Comparison of ENCODE assay signal across 13 cellular contexts in the genomic region with DNA sequence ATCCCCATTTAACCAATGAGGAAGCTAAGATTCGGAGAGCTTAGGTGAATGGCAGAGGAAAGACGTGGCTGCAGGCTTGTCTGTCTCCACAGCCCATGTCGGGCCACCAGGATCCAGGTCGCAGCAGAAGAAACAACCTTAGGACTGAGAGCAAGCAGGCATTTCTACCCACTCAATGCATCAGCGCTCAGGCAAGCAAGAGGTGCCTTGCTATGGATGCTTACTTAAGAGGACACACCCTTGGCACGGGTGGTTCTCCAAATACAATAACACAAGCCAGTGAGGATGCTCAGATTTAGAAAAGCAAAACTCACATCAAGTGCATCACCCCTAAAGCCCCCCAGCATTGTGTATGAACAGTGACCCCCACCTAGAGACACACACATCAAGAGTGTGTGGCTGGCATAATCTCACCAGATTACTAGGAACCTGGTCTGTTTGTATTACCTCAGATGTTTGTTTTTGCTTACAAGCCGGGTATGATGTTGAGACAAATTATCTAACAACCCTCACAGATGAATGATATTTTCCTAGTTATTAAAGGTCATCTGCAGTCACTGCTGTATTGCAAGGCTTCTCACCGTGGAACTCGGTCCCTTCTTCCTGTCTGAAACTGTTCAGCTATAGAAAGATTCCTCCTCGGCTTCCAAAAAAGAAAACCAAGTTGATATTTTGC. TPM values are rescaled to one million over a fixed set of nuclear protein-coding genes. Genes with fewer than 3 reads are reported as not detected.
DNase-seq lines count a peak whose midpoint lies in the region; ATAC-seq, FAIRE-seq and TF ChIP-seq lines count a peak whose summit lies in the region.
"Had no signal": no experiment of that assay in that cellular context is flagged by ENCODE, and none has a peak within 500 bp of the region (broad histone marks: within the 10 kb centered on the region; RNA-seq: fewer than 3 reads in every experiment).

No MANE protein-coding gene starts in this region.

- FAIRE-seq in keratinocyte (lab: Jason Lieb, UNC): peak; percentile 55
- no peak for FAIRE-seq in GM12892 (lab: Jason Lieb, UNC)
- FAIRE-seq: colon had no signal

- peaks cover 28% of the 10 kb centered on the region for H3K4me1 ChIP-seq in Panc1 (ENCODE audit: control insufficient read depth, insufficient read depth, low read length)
- peaks cover 29% of the 10 kb centered on the region for H3K4me1 ChIP-seq in keratinocyte (ENCODE audit: control insufficient read depth, extremely low read depth, insufficient read depth, low read length)
- H3K4me1 ChIP-seq in suprapubic skin: peaks cover 13% of the 10 kb centered on the region

- peaks cover 14% of the 10 kb centered on the region for H3K4me1 Mint-ChIP-seq in WTC11
- H3K4me1 Mint-ChIP-seq: activated naive CD8-positive, alpha-beta T cell treated with anti-CD3 and anti-CD28 coated beads, Interleukin-2, amount 10 ng/mL, durations not matched to agents 7 days and 5 days had no signal

- CTCF ChIA-PET in Panc1 (lab: Charles Lee): no interaction called here
- CTCF ChIA-PET in WTC11 (lab: Charles Lee): no interaction called here

- POLR2A ChIA-PET in Panc1 (lab: Charles Lee) (no interaction called here), WTC11 (lab: Charles Lee) (no interaction called here)

- H3K4me3 ChIP-seq in Panc1 (ENCODE audit: low read depth in 2 of 2, low read length in 2 of 2) (peak overlapping the region; percentile 4 to 52), coronary artery (peak overlapping the region; percentile 19), keratinocyte (ENCODE audit: control insufficient read depth in 2 of 3, extremely low read depth in 1 of 3, insufficient read depth in 2 of 3, low read depth in 1 of 3, low read length in 3 of 3) (peak overlapping the region in 2 of 3 experiments; percentile 58 to 63), suprapubic skin (no peak overlapping the region)

- no TSS peak for BruUV-seq in Panc1 (replicated peaks; lab: Mats Ljungman, UMichigan)

- peak overlapping the region; percentile 89 for H3K4me2 ChIP-seq in keratinocyte (ENCODE audit: control insufficient read depth, extremely low read depth, insufficient read depth, low read depth, low read length)

- in situ Hi-C loops in Panc1 (cut with HindIII; ENCODE audit: low pct_unique_long_range_greater_than_20kb, low sequenced_read_pairs): no loop called here

- no peak for TF ChIP-seq CTCF in Panc1 (IDR thresholded peaks at IDR 0.05)
- TF ChIP-seq CTCF in coronary artery (IDR thresholded peaks at IDR 0.05): no peak
- TF ChIP-seq CTCF in keratinocyte (optimal IDR thresholded peaks at IDR 0.05 in 1 of 3, IDR thresholded peaks at IDR 0.05 in 1 of 3, conservative IDR thresholded peaks at IDR 0.05 in 1 of 3; ENCODE audit: extremely low read depth in 1 of 3, insufficient read depth in 2 of 3, low read length in 3 of 3): no peak
- TF ChIP-seq CTCF in suprapubic skin (IDR thresholded peaks at IDR 0.05): no peak
- TF ChIP-seq CTCF in WTC11 (IDR thresholded peaks at IDR 0.05): no peak

- H4K20me1 ChIP-seq in keratinocyte (ENCODE audit: control insufficient read depth, extremely low read depth, insufficient read depth, low read length): no peaks in the 10 kb centered on the region

- no peaks in the 10 kb centered on the region for H3K27me3 Mint-ChIP-seq in WTC11 (ENCODE audit: low read depth)

- WGBS in suprapubic skin: 40% methylated on average over 10 of the region's 10 CpGs

- TF ChIP-seq EP300 in suprapubic skin (IDR thresholded peaks at IDR 0.05): no peak

- no peaks in the 10 kb centered on the region; the same call in 1 of the 2 replicates for H3K9me3 ChIP-seq in Panc1 (ENCODE audit: control insufficient read depth, insufficient read depth, low read depth, low read length)
- no peaks in the 10 kb centered on the region for H3K9me3 ChIP-seq in keratinocyte (ENCODE audit: control insufficient read depth, low read depth, low read length)
- H3K9me3 ChIP-seq in suprapubic skin: no peaks in the 10 kb centered on the region

- H3K4me3 Mint-ChIP-seq in WTC11: no peak overlapping the region
- H3K4me3 Mint-ChIP-seq: activated naive CD8-positive, alpha-beta T cell treated with anti-CD3 and anti-CD28 coated beads, Interleukin-2, amount 10 ng/mL, durations not matched to agents 7 days and 5 days; CD14-positive monocyte had no signal

- peak overlapping the region; percentile 41 for H2AFZ ChIP-seq in keratinocyte (ENCODE audit: control insufficient read depth, low read length)

- H3K36me3 ChIP-seq in Panc1 (ENCODE audit: control insufficient read depth, insufficient read depth, low read length) (no peaks in the 10 kb centered on the region), keratinocyte (ENCODE audit: control insufficient read depth in 2 of 2, extremely low read depth in 1 of 2, insufficient read depth in 2 of 2, low read length in 2 of 2) (no peaks in the 10 kb centered on the region), suprapubic skin (no peaks in the 10 kb centered on the region)

- intact Hi-C loops in Panc1 (cut with micrococcal nuclease; ENCODE audit: unreplicated experiment): no loop called here

- no peak overlapping the region for H3K27ac Mint-ChIP-seq in WTC11
- H3K27ac Mint-ChIP-seq: activated naive CD8-positive, alpha-beta T cell treated with anti-CD3 and anti-CD28 coated beads, Interleukin-2, amount 10 ng/mL, durations not matched to agents 7 days and 5 days had no signal

- no peaks in the 10 kb centered on the region for H3K9me1 ChIP-seq in keratinocyte (ENCODE audit: control insufficient read depth, extremely low read depth, insufficient read depth, low read length)

- peaks cover 11% of the 10 kb centered on the region for H3K9me3 Mint-ChIP-seq in WTC11
- H3K9me3 Mint-ChIP-seq: activated naive CD8-positive, alpha-beta T cell treated with anti-CD3 and anti-CD28 coated beads, Interleukin-2, amount 10 ng/mL, durations not matched to agents 7 days and 5 days had no signal

- TF ChIP-seq POLR2A in suprapubic skin (IDR thresholded peaks at IDR 0.05) (no peak), GM12892 (IDR thresholded peaks at IDR 0.05; ENCODE audit: low read depth, low read length) (no peak)

- no peaks in the 10 kb centered on the region for H3K27me3 ChIP-seq in Panc1 (ENCODE audit: control insufficient read depth, insufficient read depth, low read length)
- no peaks in the 10 kb centered on the region for H3K27me3 ChIP-seq in keratinocyte (ENCODE audit: control insufficient read depth, extremely low read depth, insufficient read depth, low read length)
- no peaks in the 10 kb centered on the region for H3K27me3 ChIP-seq in suprapubic skin

- ATAC-seq in Panc1: peak; percentile 83
- ATAC-seq in WTC11: no peak

- peak overlapping the region; percentile 87 for H3K27ac ChIP-seq in Panc1 (ENCODE audit: low read length)
- H3K27ac ChIP-seq in coronary artery: peak overlapping the region in 1 of 2 donors; percentile 24
- H3K27ac ChIP-seq in keratinocyte (ENCODE audit: control insufficient read depth, insufficient read depth, low read length): peak overlapping the region; percentile 74
- H3K27ac ChIP-seq in suprapubic skin: peak overlapping the region; percentile 77

- peak overlapping the region; percentile 59 for H3K9ac ChIP-seq in keratinocyte (ENCODE audit: control insufficient read depth, extremely low read depth, insufficient read depth, low read length)

- dilution Hi-C loops in keratinocyte (cut with MboI; ENCODE audit: extremely low pct_ligation_motif_present, low sequenced_read_pairs): no loop called here

- DNase-seq in Panc1 (ENCODE audit: low read depth, low spot score): peak; percentile 85
- no peak for DNase-seq in coronary artery (ENCODE audit: low spot score)
- no peak for DNase-seq in keratinocyte (ENCODE audit: low read depth, low spot score)
- no peak for DNase-seq in suprapubic skin (ENCODE audit: low spot score in 2 of 2)
- no peak for DNase-seq in GM12892 (ENCODE audit: insufficient read length)
- no peak for DNase-seq in ecto neural progenitor cell (ENCODE audit: low spot score)
- no peak for DNase-seq in effector CD8-positive, alpha-beta T cell (lab: John Stamatoyannopoulos, UW)
- DNase-seq in WTC11 (ENCODE audit: low spot score): no peak
- DNase-seq: activated naive CD8-positive, alpha-beta T cell treated with anti-CD3 and anti-CD28 coated beads, Interleukin-2, amount 10 ng/mL, durations not matched to agents 7 days and 5 days; NCI-H1105 treated with DMSO at 0.1 percent for 48 hours; stimulated activated CD4-positive, alpha-beta T cell treated with anti-CD3 and anti-CD28 coated beads, Interleukin-4, amount 100 ng/mL, for 1 hour had no signal

- H3K36me3 Mint-ChIP-seq in WTC11: no peaks in the 10 kb centered on the region
- H3K36me3 Mint-ChIP-seq: activated naive CD8-positive, alpha-beta T cell treated with anti-CD3 and anti-CD28 coated beads, Interleukin-2, amount 10 ng/mL, durations not matched to agents 7 days and 5 days; CD14-positive monocyte had no signal

- H3K79me2 ChIP-seq in keratinocyte (ENCODE audit: control insufficient read depth, insufficient read depth, low read length): no peaks in the 10 kb centered on the region

TF ChIP-seq in WTC11, 78 proteins besides CTCF, POLR2A, EP300 and RAD21 (continues in another document):
- TF ChIP-seq ZNF416 (CRISPR knock-in tag; IDR thresholded peaks at IDR 0.05): no peak
- TF ChIP-seq, protein P1, sequence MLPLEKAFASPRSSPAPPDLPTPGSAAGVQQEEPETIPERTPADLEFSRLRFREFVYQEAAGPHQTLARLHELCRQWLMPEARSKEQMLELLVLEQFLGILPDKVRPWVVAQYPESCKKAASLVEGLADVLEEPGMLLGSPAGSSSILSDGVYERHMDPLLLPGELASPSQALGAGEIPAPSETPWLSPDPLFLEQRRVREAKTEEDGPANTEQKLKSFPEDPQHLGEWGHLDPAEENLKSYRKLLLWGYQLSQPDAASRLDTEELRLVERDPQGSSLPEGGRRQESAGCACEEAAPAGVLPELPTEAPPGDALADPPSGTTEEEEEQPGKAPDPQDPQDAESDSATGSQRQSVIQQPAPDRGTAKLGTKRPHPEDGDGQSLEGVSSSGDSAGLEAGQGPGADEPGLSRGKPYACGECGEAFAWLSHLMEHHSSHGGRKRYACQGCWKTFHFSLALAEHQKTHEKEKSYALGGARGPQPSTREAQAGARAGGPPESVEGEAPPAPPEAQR (CRISPR knock-in tag; IDR thresholded peaks at IDR 0.05): no peak
- TF ChIP-seq ZNF219 (CRISPR knock-in tag; IDR thresholded peaks at IDR 0.05; ENCODE audit: borderline replicate concordance): no peak
- no peak for TF ChIP-seq CBFB (CRISPR knock-in tag; IDR thresholded peaks at IDR 0.05; ENCODE audit: low read depth)

RNA-seq across cellular contexts. Expression of a gene that starts 34.2 kb away (rescaled TPM):
- total RNA-seq in Panc1 (2021; ENCODE audit: unreplicated experiment) (72.8 TPM), suprapubic skin (10 to 100 TPM; 46.5 to 90.1 (median 62.9) TPM), WTC11 (2021) (1.9 to 3.7 TPM (median 2.6 TPM) in 3 replicates)
- 140 TPM for polyA plus RNA-seq in Panc1 (2012; ENCODE audit: insufficient read length)
- polyA plus RNA-seq in keratinocyte: 14.9 to 24.0 TPM (median 17.7 TPM) in 3 replicates
- polyA plus RNA-seq in keratinocyte (2011; ENCODE audit: low read depth): 47.5 TPM
- polyA plus RNA-seq in keratinocyte (2011; cell fraction: cytosol; rRNA removed): 32.0 and 43.6 TPM in 2 replicates
- polyA plus RNA-seq in keratinocyte (2011; cell fraction: nucleus; rRNA removed): 56.1 and 69.6 TPM in 2 replicates
- polyA plus RNA-seq in keratinocyte (2012; ENCODE audit: low replicate concordance): 31.1 and 41.1 TPM in 2 replicates
- polyA minus RNA-seq in keratinocyte: 35.9 to 47.4 TPM (median 37.5 TPM) in 3 replicates
- polyA minus RNA-seq in keratinocyte (2011; cell fraction: cytosol; rRNA and poly(A)+ RNA removed): 43.9 TPM
- 35.5 and 64.7 TPM in 2 replicates for polyA minus RNA-seq in keratinocyte (2011; cell fraction: nucleus; rRNA and poly(A)+ RNA removed)
- not detected for polyA plus RNA-seq in GM12892 (2012; ENCODE audit: missing spikeins)
- polyA plus RNA-seq: CD14-positive monocyte had no signal

Comparison
In these comparisons a context has a peak if more than half of its experiments do, and no peak if none do; other contexts are left out.
1. RNA of a gene that starts 34.2 kb away (total RNA-seq): 72.8 TPM in Panc1 (single experiment) and 46.5 to 90.1 TPM in suprapubic skin; 1.9 to 3.7 TPM in WTC11; every median in the first group is over 10 times any median in the second.